Comparison of ENCODE assay signal across 2 cellular contexts in genomic region chr17:10756604-10757003, GRCh38.
TF ChIP-seq lines count a peak whose summit lies in the region.

No MANE protein-coding gene starts in this region.

TF ChIP-seq in GM23338, 12 proteins besides CTCF, POLR2A, EP300 and RAD21:
- TF ChIP-seq, protein P1, sequence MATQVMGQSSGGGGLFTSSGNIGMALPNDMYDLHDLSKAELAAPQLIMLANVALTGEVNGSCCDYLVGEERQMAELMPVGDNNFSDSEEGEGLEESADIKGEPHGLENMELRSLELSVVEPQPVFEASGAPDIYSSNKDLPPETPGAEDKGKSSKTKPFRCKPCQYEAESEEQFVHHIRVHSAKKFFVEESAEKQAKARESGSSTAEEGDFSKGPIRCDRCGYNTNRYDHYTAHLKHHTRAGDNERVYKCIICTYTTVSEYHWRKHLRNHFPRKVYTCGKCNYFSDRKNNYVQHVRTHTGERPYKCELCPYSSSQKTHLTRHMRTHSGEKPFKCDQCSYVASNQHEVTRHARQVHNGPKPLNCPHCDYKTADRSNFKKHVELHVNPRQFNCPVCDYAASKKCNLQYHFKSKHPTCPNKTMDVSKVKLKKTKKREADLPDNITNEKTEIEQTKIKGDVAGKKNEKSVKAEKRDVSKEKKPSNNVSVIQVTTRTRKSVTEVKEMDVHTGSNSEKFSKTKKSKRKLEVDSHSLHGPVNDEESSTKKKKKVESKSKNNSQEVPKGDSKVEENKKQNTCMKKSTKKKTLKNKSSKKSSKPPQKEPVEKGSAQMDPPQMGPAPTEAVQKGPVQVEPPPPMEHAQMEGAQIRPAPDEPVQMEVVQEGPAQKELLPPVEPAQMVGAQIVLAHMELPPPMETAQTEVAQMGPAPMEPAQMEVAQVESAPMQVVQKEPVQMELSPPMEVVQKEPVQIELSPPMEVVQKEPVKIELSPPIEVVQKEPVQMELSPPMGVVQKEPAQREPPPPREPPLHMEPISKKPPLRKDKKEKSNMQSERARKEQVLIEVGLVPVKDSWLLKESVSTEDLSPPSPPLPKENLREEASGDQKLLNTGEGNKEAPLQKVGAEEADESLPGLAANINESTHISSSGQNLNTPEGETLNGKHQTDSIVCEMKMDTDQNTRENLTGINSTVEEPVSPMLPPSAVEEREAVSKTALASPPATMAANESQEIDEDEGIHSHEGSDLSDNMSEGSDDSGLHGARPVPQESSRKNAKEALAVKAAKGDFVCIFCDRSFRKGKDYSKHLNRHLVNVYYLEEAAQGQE (IDR thresholded peaks at IDR 0.05; ENCODE audit: unreplicated experiment) = no peak
- no peak for TF ChIP-seq ZNF331 (CRISPR knock-in tag; IDR thresholded peaks at IDR 0.05; ENCODE audit: low read depth)
- TF ChIP-seq ZNF462 (CRISPR knock-in tag; IDR thresholded peaks at IDR 0.05) = no peak
- TF ChIP-seq STAT1 (IDR thresholded peaks at IDR 0.05; ENCODE audit: unreplicated experiment) = no peak
- TF ChIP-seq ZNF114 (CRISPR knock-in tag; IDR thresholded peaks at IDR 0.05) = no peak
- TF ChIP-seq JUNB (IDR thresholded peaks at IDR 0.05; ENCODE audit: unreplicated experiment) = no peak
- TF ChIP-seq, protein P2, sequence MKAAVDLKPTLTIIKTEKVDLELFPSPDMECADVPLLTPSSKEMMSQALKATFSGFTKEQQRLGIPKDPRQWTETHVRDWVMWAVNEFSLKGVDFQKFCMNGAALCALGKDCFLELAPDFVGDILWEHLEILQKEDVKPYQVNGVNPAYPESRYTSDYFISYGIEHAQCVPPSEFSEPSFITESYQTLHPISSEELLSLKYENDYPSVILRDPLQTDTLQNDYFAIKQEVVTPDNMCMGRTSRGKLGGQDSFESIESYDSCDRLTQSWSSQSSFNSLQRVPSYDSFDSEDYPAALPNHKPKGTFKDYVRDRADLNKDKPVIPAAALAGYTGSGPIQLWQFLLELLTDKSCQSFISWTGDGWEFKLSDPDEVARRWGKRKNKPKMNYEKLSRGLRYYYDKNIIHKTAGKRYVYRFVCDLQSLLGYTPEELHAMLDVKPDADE (IDR thresholded peaks at IDR 0.05) = no peak
- TF ChIP-seq NANOG (IDR thresholded peaks at IDR 0.05; ENCODE audit: borderline replicate concordance) = no peak
- TF ChIP-seq POLR2AphosphoS5 (IDR thresholded peaks at IDR 0.05; ENCODE audit: low read depth) = no peak
- TF ChIP-seq EZH2phosphoT487 (IDR thresholded peaks at IDR 0.05; ENCODE audit: unreplicated experiment) = no peak
- TF ChIP-seq CREB1 (CRISPR knock-in tag; IDR thresholded peaks at IDR 0.05; ENCODE audit: low read depth) = no peak
- no peak for TF ChIP-seq EZH2 (IDR thresholded peaks at IDR 0.05; ENCODE audit: low read depth, unreplicated experiment)

TF ChIP-seq in H1, 55 proteins besides CTCF, POLR2A, EP300 and RAD21:
- TF ChIP-seq ZNF274 (IDR thresholded peaks at IDR 0.05; ENCODE audit: borderline replicate concordance, extremely low read depth, low read length) = no peak
- no peak for TF ChIP-seq CHD2 (IDR thresholded peaks at IDR 0.05; ENCODE audit: low read length)
- no peak for TF ChIP-seq JUN (IDR thresholded peaks at IDR 0.05; ENCODE audit: low read depth, low read length)
